In the genomic region with DNA sequence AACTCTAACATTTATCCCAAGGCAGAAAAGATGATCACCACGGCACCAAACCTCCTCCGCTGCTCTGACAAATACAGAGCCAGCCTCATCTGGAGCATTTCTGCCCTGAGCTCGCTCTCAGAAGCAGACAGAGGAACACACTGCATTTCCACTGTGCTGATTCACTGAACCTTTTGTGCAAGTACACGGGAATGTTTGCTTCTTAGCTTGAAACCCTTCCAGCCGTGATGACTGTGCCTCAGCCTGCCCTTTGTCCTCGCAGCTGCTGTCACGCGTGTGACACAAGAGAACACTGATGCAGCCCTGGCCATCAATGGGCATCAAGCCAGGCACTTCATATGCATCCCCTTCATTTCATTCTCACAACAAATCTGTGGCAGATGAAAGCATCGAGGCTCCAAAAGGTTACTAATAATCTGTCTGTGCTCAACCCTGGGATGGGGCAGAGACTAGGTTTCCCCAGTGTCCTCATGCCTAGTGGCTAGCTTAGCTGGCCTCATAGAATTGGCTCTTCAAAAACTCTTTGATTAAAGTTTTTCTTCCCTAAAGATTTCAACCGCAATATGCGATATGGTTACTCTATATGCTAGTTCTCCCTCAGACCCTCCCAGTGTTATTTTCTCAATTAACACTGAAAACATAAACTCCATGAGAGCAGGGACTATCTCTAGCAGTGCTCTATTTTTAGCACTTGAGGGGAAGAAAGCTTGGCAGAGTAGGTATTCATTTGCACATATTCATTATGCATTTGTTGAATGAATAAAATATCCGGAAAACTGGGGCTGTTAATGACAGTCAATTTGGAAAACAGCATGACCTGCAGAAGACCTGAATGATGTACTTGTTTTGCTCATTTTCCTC, we compare ENCODE assay signal across 1 cellular context.
TF ChIP-seq lines count a peak whose summit lies in the region.

No MANE protein-coding gene starts in this region.

TF ChIP-seq in IMR-90, 13 proteins besides CTCF, POLR2A, EP300 and RAD21 (continued from another document):
- TF ChIP-seq, protein P1, sequence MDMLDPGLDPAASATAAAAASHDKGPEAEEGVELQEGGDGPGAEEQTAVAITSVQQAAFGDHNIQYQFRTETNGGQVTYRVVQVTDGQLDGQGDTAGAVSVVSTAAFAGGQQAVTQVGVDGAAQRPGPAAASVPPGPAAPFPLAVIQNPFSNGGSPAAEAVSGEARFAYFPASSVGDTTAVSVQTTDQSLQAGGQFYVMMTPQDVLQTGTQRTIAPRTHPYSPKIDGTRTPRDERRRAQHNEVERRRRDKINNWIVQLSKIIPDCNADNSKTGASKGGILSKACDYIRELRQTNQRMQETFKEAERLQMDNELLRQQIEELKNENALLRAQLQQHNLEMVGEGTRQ (IDR thresholded peaks at IDR 0.05; ENCODE audit: low read depth, low read length) = no peak
- no peak for TF ChIP-seq RFX5 (IDR thresholded peaks at IDR 0.05; ENCODE audit: low read depth, low read length)
